Comparison of ENCODE assay signal across 13 cellular contexts in the genomic region with DNA sequence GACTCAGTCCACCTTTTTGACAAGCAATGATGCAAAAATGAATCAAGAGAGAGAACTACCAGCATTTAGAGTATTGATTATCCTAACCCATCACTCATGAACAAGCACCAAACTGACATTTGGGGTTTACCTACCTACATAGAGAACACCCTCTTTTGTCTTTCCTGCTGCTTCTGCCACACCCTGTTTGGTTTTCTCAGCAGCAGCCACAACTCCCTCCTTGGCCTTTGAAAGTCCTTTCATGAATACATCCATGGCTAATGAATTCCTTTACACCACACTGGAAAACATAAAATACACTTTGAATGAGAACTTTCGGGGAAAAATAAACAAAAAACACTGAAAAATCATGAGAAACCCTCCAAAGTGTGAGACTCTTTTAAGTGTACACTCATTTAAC. TPM values are rescaled to one million over a fixed set of nuclear protein-coding genes. Genes with fewer than 3 reads are reported as not detected.
DNase-seq lines count a peak whose midpoint lies in the region; ATAC-seq lines count a peak whose summit lies in the region.
"Had no signal": no experiment of that assay in that cellular context is flagged by ENCODE, and none has a peak within 500 bp of the region (broad histone marks: within the 10 kb centered on the region; RNA-seq: fewer than 3 reads in every experiment).

No MANE protein-coding gene starts in this region.

- no peaks in the 10 kb centered on the region for H3K36me3 ChIP-seq in CD4-positive, alpha-beta memory T cell (ENCODE audit: insufficient read depth, low read length)
- peaks cover 18% of the 10 kb centered on the region for H3K36me3 ChIP-seq in HAP-1 (replicated peaks)

- POLR2A ChIA-PET in CD4-positive, alpha-beta memory T cell (lab: Charles Lee; ENCODE audit: partially characterized antibody) = no interaction called here

- H3K27me3 Mint-ChIP-seq in CD4-positive, alpha-beta memory T cell = peaks cover 19 to 28% of the 10 kb centered on the region in 2 donors
- peaks cover 17 to 55% of the 10 kb centered on the region in 2 donors for H3K27me3 Mint-ChIP-seq in natural killer cell treated with Interleukin-12 subunit alpha and Interleukin-12 subunit beta and Interleukin-15 and Interleukin-18, amount 100 ng/mL, for 72 hours

- H3K4me3 Mint-ChIP-seq in CD4-positive, alpha-beta memory T cell = peak overlapping the region in 6 of 8 donors; percentile 12 to 78 (median 64)
- peak overlapping the region; percentile 76 for H3K4me3 Mint-ChIP-seq in natural killer cell treated with Interleukin-12 subunit alpha and Interleukin-12 subunit beta and Interleukin-15 and Interleukin-18, amount 100 ng/mL, for 72 hours
- H3K4me3 Mint-ChIP-seq: HFFc6 had no signal

- H3K4me3 ChIP-seq in CD4-positive, alpha-beta memory T cell (ENCODE audit: low read length in 2 of 2) = no peak overlapping the region
- peak overlapping the region; percentile 55 for H3K4me3 ChIP-seq in HAP-1
- H3K4me3 ChIP-seq: PC-9 had no signal

- intact Hi-C loops in CD4-positive, alpha-beta memory T cell (cut with micrococcal nuclease) = loop anchor here (5.0 kb wide), 1 partner anchor 67 kb away; no protein-coding TSS in a partner anchor

- no peak overlapping the region for H3K27ac ChIP-seq in CD4-positive, alpha-beta memory T cell (ENCODE audit: low read depth, low read length)
- peak overlapping the region; percentile 41 for H3K27ac ChIP-seq in cingulate gyrus (ENCODE audit: low read depth, low read length)
- H3K27ac ChIP-seq: PC-9 had no signal

- H3K36me3 Mint-ChIP-seq in CD4-positive, alpha-beta memory T cell = no peaks in the 10 kb centered on the region
- H3K36me3 Mint-ChIP-seq in natural killer cell treated with Interleukin-12 subunit alpha and Interleukin-12 subunit beta and Interleukin-15 and Interleukin-18, amount 100 ng/mL, for 72 hours = peaks cover 4% of the 10 kb centered on the region
- H3K36me3 Mint-ChIP-seq: activated naive CD4-positive, alpha-beta T cell treated with anti-CD3 and anti-CD28 coated beads, Interleukin-2, amount 50 U/mL, for 24 hours had no signal

- in situ Hi-C loops in HAP-1 (cut with MboI; ENCODE audit: low sequenced_read_pairs) = no loop called here

- CTCF ChIA-PET in CD4-positive, alpha-beta memory T cell (lab: Charles Lee; ENCODE audit: partially characterized antibody) = no interaction called here

- H3K27ac Mint-ChIP-seq in CD4-positive, alpha-beta memory T cell = no peak overlapping the region
- peak overlapping the region in 1 of 2 donors; percentile 49 for H3K27ac Mint-ChIP-seq in natural killer cell treated with Interleukin-12 subunit alpha and Interleukin-12 subunit beta and Interleukin-15 and Interleukin-18, amount 100 ng/mL, for 72 hours
- H3K27ac Mint-ChIP-seq: activated naive CD4-positive, alpha-beta T cell treated with anti-CD3 and anti-CD28 coated beads, Interleukin-2, amount 50 U/mL, for 24 hours; dendritic cell treated with granulocyte-macrophage colony-stimulating factor and Interleukin-4, amounts not matched to agents 40 ng/mL and 50 ng/mL, for 4 days; HFFc6 had no signal

- no peak for DNase-seq in CD4-positive, alpha-beta memory T cell
- DNase-seq in HAP-1 (ENCODE audit: low spot score in 2 of 2) = no peak
- no peak for DNase-seq in natural killer cell treated with Interleukin-12 subunit alpha and Interleukin-12 subunit beta and Interleukin-15 and Interleukin-18, amount 100 ng/mL, for 72 hours (ENCODE audit: low spot score)
- no peak for DNase-seq in COR-L47 (lab: John Stamatoyannopoulos, UW)
- DNase-seq in UCSD-AML1 (lab: John Stamatoyannopoulos, UW; ENCODE audit: unreplicated experiment) = no peak
- no peak for DNase-seq in NCI-H526 (lab: John Stamatoyannopoulos, UW)
- DNase-seq: activated CD4-positive, alpha-beta T cell treated with anti-CD3 and anti-CD28 coated beads, Interleukin-2, amount 50 U/mL, for 48 hours; HFFc6; PC-9 had no signal

- no peak for ATAC-seq in natural killer cell treated with Interleukin-12 subunit alpha and Interleukin-12 subunit beta and Interleukin-15 and Interleukin-18, amount 100 ng/mL, for 72 hours
- ATAC-seq in GM21528 (IDR thresholded peaks at IDR 0.05; ENCODE audit: low FRiP score, unreplicated experiment) = no peak

- peaks cover 14 to 29% (median 20%) of the 10 kb centered on the region in 4 donors for H3K4me1 Mint-ChIP-seq in CD4-positive, alpha-beta memory T cell
- H3K4me1 Mint-ChIP-seq in natural killer cell treated with Interleukin-12 subunit alpha and Interleukin-12 subunit beta and Interleukin-15 and Interleukin-18, amount 100 ng/mL, for 72 hours (ENCODE audit: low read depth in 2 of 2) = peaks cover 11 to 32% of the 10 kb centered on the region in 2 donors

- peaks cover 22% of the 10 kb centered on the region for H3K4me1 ChIP-seq in CD4-positive, alpha-beta memory T cell (ENCODE audit: insufficient read depth, low read length)
- peaks cover 25% of the 10 kb centered on the region for H3K4me1 ChIP-seq in HAP-1

- H3K9me3 Mint-ChIP-seq in CD4-positive, alpha-beta memory T cell = peaks cover 0 to 3% (median 0%) of the 10 kb centered on the region in 8 donors
- H3K9me3 Mint-ChIP-seq in natural killer cell treated with Interleukin-12 subunit alpha and Interleukin-12 subunit beta and Interleukin-15 and Interleukin-18, amount 100 ng/mL, for 72 hours = no peaks in the 10 kb centered on the region
- H3K9me3 Mint-ChIP-seq: activated naive CD4-positive, alpha-beta T cell treated with anti-CD3 and anti-CD28 coated beads, Interleukin-2, amount 50 U/mL, for 24 hours; dendritic cell treated with granulocyte-macrophage colony-stimulating factor and Interleukin-4, amounts not matched to agents 40 ng/mL and 50 ng/mL, for 4 days; HFFc6 had no signal

- H3K27me3 ChIP-seq in CD4-positive, alpha-beta memory T cell (ENCODE audit: insufficient read depth, low read length) = peaks cover 22% of the 10 kb centered on the region
- no peaks in the 10 kb centered on the region for H3K27me3 ChIP-seq in HAP-1 (ENCODE audit: low read depth)

- no peaks in the 10 kb centered on the region for H3K9me3 ChIP-seq in CD4-positive, alpha-beta memory T cell (ENCODE audit: control insufficient read depth in 1 of 2, low read length in 2 of 2)
- no peaks in the 10 kb centered on the region for H3K9me3 ChIP-seq in HAP-1

RNA-seq across cellular contexts. Expression of a gene that starts 1.5 kb away (rescaled TPM):
- total RNA-seq in CD4-positive, alpha-beta memory T cell = 1 to 10 TPM; 1.4 TPM
- polyA plus RNA-seq in CD4-positive, alpha-beta memory T cell = 1 to 10 TPM in 1 of 2 donors, under 1 TPM in 1; 0.70 to 1.8 TPM
- total RNA-seq in natural killer cell treated with Interleukin-12 subunit alpha and Interleukin-12 subunit beta and Interleukin-15 and Interleukin-18, amount 100 ng/mL, for 72 hours = 10 to 100 TPM in 1 of 2 donors, 1 to 10 TPM in 1; 6.2 to 19.8 TPM

RNA-seq across cellular contexts. Expression of a gene that starts 59.2 kb away (rescaled TPM):
- total RNA-seq in CD4-positive, alpha-beta memory T cell = under 1 TPM; 0.52 to 0.55 TPM
- polyA plus RNA-seq in CD4-positive, alpha-beta memory T cell = 1 to 10 TPM in 1 of 2 donors, under 1 TPM in 1; 0.66 to 1.6 TPM
- total RNA-seq in natural killer cell treated with Interleukin-12 subunit alpha and Interleukin-12 subunit beta and Interleukin-15 and Interleukin-18, amount 100 ng/mL, for 72 hours = under 1 TPM; 0.17 to 0.31 TPM
- total RNA-seq: HFFc6, PC-9 had no signal
